In the genomic region with DNA sequence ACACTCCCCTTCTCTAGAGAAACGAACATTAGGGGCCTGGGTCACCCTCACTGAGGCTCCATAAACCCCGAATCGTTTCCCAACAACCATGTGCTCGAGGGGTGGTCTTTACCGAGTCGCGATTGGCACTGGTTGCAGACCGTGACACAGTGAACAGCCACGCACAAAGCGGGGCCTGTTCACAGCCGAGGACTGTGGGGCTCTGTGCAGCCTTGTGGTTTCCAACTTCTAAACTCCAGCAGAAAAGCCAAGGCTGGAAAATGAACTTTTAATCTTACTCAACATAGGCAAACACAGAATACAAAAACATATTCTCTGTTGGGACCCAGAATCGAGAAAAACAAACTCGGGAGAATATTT, we compare ENCODE assay signal across 1 cellular context.
TF ChIP-seq lines count a peak whose summit lies in the region.

No MANE protein-coding gene starts in this region.

TF ChIP-seq in GM23338, 12 proteins besides CTCF, POLR2A, EP300 and RAD21 (continued from another document):
- TF ChIP-seq, protein P1, sequence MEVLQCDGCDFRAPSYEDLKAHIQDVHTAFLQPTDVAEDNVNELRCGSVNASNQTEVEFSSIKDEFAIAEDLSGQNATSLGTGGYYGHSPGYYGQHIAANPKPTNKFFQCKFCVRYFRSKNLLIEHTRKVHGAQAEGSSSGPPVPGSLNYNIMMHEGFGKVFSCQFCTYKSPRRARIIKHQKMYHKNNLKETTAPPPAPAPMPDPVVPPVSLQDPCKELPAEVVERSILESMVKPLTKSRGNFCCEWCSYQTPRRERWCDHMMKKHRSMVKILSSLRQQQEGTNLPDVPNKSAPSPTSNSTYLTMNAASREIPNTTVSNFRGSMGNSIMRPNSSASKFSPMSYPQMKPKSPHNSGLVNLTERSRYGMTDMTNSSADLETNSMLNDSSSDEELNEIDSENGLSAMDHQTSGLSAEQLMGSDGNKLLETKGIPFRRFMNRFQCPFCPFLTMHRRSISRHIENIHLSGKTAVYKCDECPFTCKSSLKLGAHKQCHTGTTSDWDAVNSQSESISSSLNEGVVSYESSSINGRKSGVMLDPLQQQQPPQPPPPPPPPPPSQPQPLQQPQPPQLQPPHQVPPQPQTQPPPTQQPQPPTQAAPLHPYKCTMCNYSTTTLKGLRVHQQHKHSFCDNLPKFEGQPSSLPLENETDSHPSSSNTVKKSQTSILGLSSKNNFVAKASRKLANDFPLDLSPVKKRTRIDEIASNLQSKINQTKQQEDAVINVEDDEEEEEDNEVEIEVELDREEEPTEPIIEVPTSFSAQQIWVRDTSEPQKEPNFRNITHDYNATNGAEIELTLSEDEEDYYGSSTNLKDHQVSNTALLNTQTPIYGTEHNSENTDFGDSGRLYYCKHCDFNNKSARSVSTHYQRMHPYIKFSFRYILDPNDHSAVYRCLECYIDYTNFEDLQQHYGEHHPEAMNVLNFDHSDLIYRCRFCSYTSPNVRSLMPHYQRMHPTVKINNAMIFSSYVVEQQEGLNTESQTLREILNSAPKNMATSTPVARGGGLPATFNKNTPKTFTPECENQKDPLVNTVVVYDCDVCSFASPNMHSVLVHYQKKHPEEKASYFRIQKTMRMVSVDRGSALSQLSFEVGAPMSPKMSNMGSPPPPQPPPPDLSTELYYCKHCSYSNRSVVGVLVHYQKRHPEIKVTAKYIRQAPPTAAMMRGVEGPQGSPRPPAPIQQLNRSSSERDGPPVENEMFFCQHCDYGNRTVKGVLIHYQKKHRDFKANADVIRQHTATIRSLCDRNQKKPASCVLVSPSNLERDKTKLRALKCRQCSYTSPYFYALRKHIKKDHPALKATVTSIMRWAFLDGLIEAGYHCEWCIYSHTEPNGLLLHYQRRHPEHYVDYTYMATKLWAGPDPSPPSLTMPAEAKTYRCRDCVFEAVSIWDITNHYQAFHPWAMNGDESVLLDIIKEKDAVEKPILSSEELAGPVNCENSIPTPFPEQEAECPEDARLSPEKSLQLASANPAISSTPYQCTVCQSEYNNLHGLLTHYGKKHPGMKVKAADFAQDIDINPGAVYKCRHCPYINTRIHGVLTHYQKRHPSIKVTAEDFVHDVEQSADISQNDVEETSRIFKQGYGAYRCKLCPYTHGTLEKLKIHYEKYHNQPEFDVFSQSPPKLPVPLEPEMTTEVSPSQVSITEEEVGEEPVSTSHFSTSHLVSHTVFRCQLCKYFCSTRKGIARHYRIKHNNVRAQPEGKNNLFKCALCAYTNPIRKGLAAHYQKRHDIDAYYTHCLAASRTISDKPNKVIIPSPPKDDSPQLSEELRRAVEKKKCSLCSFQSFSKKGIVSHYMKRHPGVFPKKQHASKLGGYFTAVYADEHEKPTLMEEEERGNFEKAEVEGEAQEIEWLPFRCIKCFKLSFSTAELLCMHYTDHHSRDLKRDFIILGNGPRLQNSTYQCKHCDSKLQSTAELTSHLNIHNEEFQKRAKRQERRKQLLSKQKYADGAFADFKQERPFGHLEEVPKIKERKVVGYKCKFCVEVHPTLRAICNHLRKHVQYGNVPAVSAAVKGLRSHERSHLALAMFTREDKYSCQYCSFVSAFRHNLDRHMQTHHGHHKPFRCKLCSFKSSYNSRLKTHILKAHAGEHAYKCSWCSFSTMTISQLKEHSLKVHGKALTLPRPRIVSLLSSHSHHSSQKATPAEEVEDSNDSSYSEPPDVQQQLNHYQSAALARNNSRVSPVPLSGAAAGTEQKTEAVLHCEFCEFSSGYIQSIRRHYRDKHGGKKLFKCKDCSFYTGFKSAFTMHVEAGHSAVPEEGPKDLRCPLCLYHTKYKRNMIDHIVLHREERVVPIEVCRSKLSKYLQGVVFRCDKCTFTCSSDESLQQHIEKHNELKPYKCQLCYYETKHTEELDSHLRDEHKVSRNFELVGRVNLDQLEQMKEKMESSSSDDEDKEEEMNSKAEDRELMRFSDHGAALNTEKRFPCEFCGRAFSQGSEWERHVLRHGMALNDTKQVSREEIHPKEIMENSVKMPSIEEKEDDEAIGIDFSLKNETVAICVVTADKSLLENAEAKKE (CRISPR knock-in tag; IDR thresholded peaks at IDR 0.05): no peak
TF ChIP-seq in GM23338: peak in this region for 0.
